In genomic region chrX:39899876-39900787, GRCh38 we compare ENCODE assay signal across 14 cellular contexts.
DNase-seq lines count a peak whose midpoint lies in the region; ATAC-seq and TF ChIP-seq lines count a peak whose summit lies in the region.
"Had no signal": no experiment of that assay in that cellular context is flagged by ENCODE, and none has a peak within 500 bp of the region (broad histone marks: within the 10 kb centered on the region; RNA-seq: fewer than 3 reads in every experiment).

No MANE protein-coding gene starts in this region.

- H2AFZ ChIP-seq in SK-N-SH (ENCODE audit: low read depth): no peak overlapping the region
- H2AFZ ChIP-seq in hepatocyte: no peak overlapping the region

- DNase-seq in SK-N-SH (peak; percentile 62), NCI-H526 (lab: John Stamatoyannopoulos, UW) (peak; percentile 59 to 64), hepatocyte (ENCODE audit: low spot score) (no peak), type B pancreatic cell (ENCODE audit: extremely low spot score, unreplicated experiment) (no peak)
- DNase-seq in activated naive CD4-positive, alpha-beta T cell treated with anti-CD3 and anti-CD28 coated beads for 36 hours: no peak
- DNase-seq in stimulated activated CD4-positive, alpha-beta T cell treated with anti-CD3 and anti-CD28 coated beads, Interleukin-4, amount 100 ng/mL, for 24 hours: no peak
- DNase-seq: activated CD4-positive, alpha-beta T cell treated with anti-CD3 and anti-CD28 coated beads for 48 hours; NCI-H187 had no signal

- H3K4me1 ChIP-seq in SK-N-SH (ENCODE audit: control insufficient read depth in 1 of 2, insufficient read depth in 2 of 2, low read depth in 1 of 2, low read length in 1 of 2): peaks cover 13 to 46% of the 10 kb centered on the region in 2 experiments; a peak in 3 of 4 replicates
- peaks cover 50% of the 10 kb centered on the region for H3K4me1 ChIP-seq in hepatocyte (ENCODE audit: insufficient read depth)

- peaks cover 8% of the 10 kb centered on the region for H3K9me3 Mint-ChIP-seq in type B pancreatic cell
- no peaks in the 10 kb centered on the region for H3K9me3 Mint-ChIP-seq in activated naive CD4-positive, alpha-beta T cell treated with anti-CD3 and anti-CD28 coated beads for 36 hours
- H3K9me3 Mint-ChIP-seq: T-helper 1 cell treated with Interleukin-12 subunit alpha and Interleukin-12 subunit beta and Interleukin-4 antibody, amounts not matched to agents 30 μg/mL and 1 μg/mL, for 36 hours had no signal

- H3K4me2 ChIP-seq in SK-N-SH (no peak overlapping the region), hepatocyte (peak overlapping the region; percentile 66)

- H3K9ac ChIP-seq in SK-N-SH: no peak overlapping the region

- H3K9me2 ChIP-seq in SK-N-SH: no peaks in the 10 kb centered on the region
- no peaks in the 10 kb centered on the region for H3K9me2 ChIP-seq in hepatocyte (replicated peaks; ENCODE audit: insufficient read depth)

- H3K27ac ChIP-seq in SK-N-SH (ENCODE audit: low read depth in 2 of 2, low read length in 1 of 2) (peak overlapping the region in 1 of 2 experiments; percentile 22; a peak in 1 of 4 replicates), hepatocyte (no peak overlapping the region)
- H3K27ac ChIP-seq: ascending aorta had no signal

- POLR2A ChIA-PET in SK-N-SH (lab: Yijun Ruan, JAX): interaction anchor here (1.1 to 1.6 kb wide), 2 partner anchors 86 to 114 kb away, joined by 3 to 5 read pairs; no protein-coding TSS in a partner anchor

- no peaks in the 10 kb centered on the region for H3K36me3 ChIP-seq in SK-N-SH (replicated peaks in 1 of 2; ENCODE audit: control insufficient read depth in 1 of 2, insufficient read depth in 2 of 2, low read length in 1 of 2)
- H3K36me3 ChIP-seq in hepatocyte (replicated peaks; ENCODE audit: insufficient read depth, low read depth): no peaks in the 10 kb centered on the region
- H3K36me3 ChIP-seq: ascending aorta had no signal

- H3K9me3 ChIP-seq in SK-N-SH (no peaks in the 10 kb centered on the region), hepatocyte (ENCODE audit: low read depth) (no peaks in the 10 kb centered on the region)
- H3K9me3 ChIP-seq: ascending aorta had no signal

- ATAC-seq in SK-N-SH treated with all-trans-retinoic acid at 6 μM for 48 hours (no peak), HG02798 (IDR thresholded peaks at IDR 0.05; ENCODE audit: poor library complexity, unreplicated experiment) (no peak)
- ATAC-seq: left lobe of liver, Panc1 had no signal

- H3K36me3 Mint-ChIP-seq in type B pancreatic cell: no peaks in the 10 kb centered on the region
- H3K36me3 Mint-ChIP-seq in activated naive CD4-positive, alpha-beta T cell treated with anti-CD3 and anti-CD28 coated beads for 36 hours (ENCODE audit: low read depth): no peaks in the 10 kb centered on the region

- H3K27me3 Mint-ChIP-seq in type B pancreatic cell: peaks cover 3% of the 10 kb centered on the region
- H3K27me3 Mint-ChIP-seq in activated naive CD4-positive, alpha-beta T cell treated with anti-CD3 and anti-CD28 coated beads for 36 hours (ENCODE audit: low read depth): no peaks in the 10 kb centered on the region

- H3K27me3 ChIP-seq in SK-N-SH (ENCODE audit: insufficient read depth): no peaks in the 10 kb centered on the region; the same call in 1 of the 2 replicates
- H3K27me3 ChIP-seq in hepatocyte: no peaks in the 10 kb centered on the region
- H3K27me3 ChIP-seq: ascending aorta had no signal

- H3K4me3 ChIP-seq in SK-N-SH (ENCODE audit: low read depth in 2 of 2, low read length in 1 of 2) (no peak overlapping the region), hepatocyte (no peak overlapping the region)
- H3K4me3 ChIP-seq: ascending aorta had no signal

- H3K4me1 Mint-ChIP-seq in type B pancreatic cell (ENCODE audit: unreplicated experiment): peaks cover 38% of the 10 kb centered on the region
- H3K4me1 Mint-ChIP-seq in activated naive CD4-positive, alpha-beta T cell treated with anti-CD3 and anti-CD28 coated beads for 36 hours (ENCODE audit: low read depth): peaks cover 16% of the 10 kb centered on the region

- CTCF ChIA-PET in SK-N-SH (lab: Yijun Ruan, JAX): interaction anchor here (2.1 kb wide), 1 partner anchor 13 kb away, joined by 6 read pairs; no protein-coding TSS in a partner anchor
- CTCF ChIA-PET in activated naive CD4-positive, alpha-beta T cell treated with anti-CD3 and anti-CD28 coated beads for 36 hours (lab: Charles Lee): interaction anchor here (0.6 kb wide), 1 partner anchor 15 kb away, joined by 3 read pairs; no protein-coding TSS in a partner anchor

- peak overlapping the region; percentile 62 for H3K27ac Mint-ChIP-seq in type B pancreatic cell
- no peak overlapping the region for H3K27ac Mint-ChIP-seq in activated naive CD4-positive, alpha-beta T cell treated with anti-CD3 and anti-CD28 coated beads for 36 hours
- H3K27ac Mint-ChIP-seq: T-helper 1 cell treated with Interleukin-12 subunit alpha and Interleukin-12 subunit beta and Interleukin-4 antibody, amounts not matched to agents 30 μg/mL and 1 μg/mL, for 36 hours had no signal

- TF ChIP-seq CTCF in SK-N-SH (IDR thresholded peaks at IDR 0.05): no peak
- TF ChIP-seq CTCF in hepatocyte (IDR thresholded peaks at IDR 0.05; ENCODE audit: poor library complexity): no peak
- TF ChIP-seq CTCF in type B pancreatic cell (conservative IDR thresholded peaks at IDR 0.05): no peak

- H3K4me3 Mint-ChIP-seq in type B pancreatic cell: peak overlapping the region; percentile 65
- H3K4me3 Mint-ChIP-seq in activated naive CD4-positive, alpha-beta T cell treated with anti-CD3 and anti-CD28 coated beads for 36 hours: no peak overlapping the region
- H3K4me3 Mint-ChIP-seq: T-helper 1 cell treated with Interleukin-12 subunit alpha and Interleukin-12 subunit beta and Interleukin-4 antibody, amounts not matched to agents 30 μg/mL and 1 μg/mL, for 36 hours had no signal

- WGBS in SK-N-SH (ENCODE audit: low lambda C conversion rate): 29% methylated on average over 18 of the region's 23 CpGs
- WGBS in hepatocyte (ENCODE audit: low lambda C conversion rate, missing lambda C conversion rate): 55% methylated on average over 23 of the region's 23 CpGs

- intact Hi-C loops in activated naive CD4-positive, alpha-beta T cell treated with anti-CD3 and anti-CD28 coated beads for 36 hours (cut with micrococcal nuclease): no loop called here

- H3K79me2 ChIP-seq in SK-N-SH (ENCODE audit: insufficient read depth) (no peaks in the 10 kb centered on the region), hepatocyte (no peaks in the 10 kb centered on the region)

- TF ChIP-seq EP300 in SK-N-SH (IDR thresholded peaks at IDR 0.05; ENCODE audit: borderline replicate concordance in 1 of 2, low read depth in 1 of 2, low read length in 1 of 2): no peak

- H4K20me1 ChIP-seq in SK-N-SH (ENCODE audit: insufficient read depth) (no peaks in the 10 kb centered on the region), hepatocyte (ENCODE audit: insufficient read depth, poor library complexity, severe bottlenecking) (no peaks in the 10 kb centered on the region)

- no peak for TF ChIP-seq RAD21 in SK-N-SH (IDR thresholded peaks at IDR 0.05; ENCODE audit: low read length)

- peaks cover 5% of the 10 kb centered on the region for H3F3A ChIP-seq in SK-N-SH (replicated peaks; ENCODE audit: insufficient read depth)

TF ChIP-seq in SK-N-SH, 30 proteins besides CTCF, POLR2A, EP300 and RAD21:
- no peak for TF ChIP-seq NFIC (IDR thresholded peaks at IDR 0.05; ENCODE audit: borderline replicate concordance)
- TF ChIP-seq GATA2 (CRISPR knock-in tag; IDR thresholded peaks at IDR 0.05): peak; percentile 66

TF ChIP-seq in SK-N-SH treated with all-trans-retinoic acid at 6 μM for 48 hours, 23 proteins besides CTCF, POLR2A, EP300 and RAD21 (continues in another document):
- TF ChIP-seq BACH2 (CRISPR knock-in tag; IDR thresholded peaks at IDR 0.05; ENCODE audit: borderline replicate concordance) (no peak), ZNF70 (CRISPR knock-in tag; IDR thresholded peaks at IDR 0.05) (no peak), ARNTL (CRISPR knock-in tag; IDR thresholded peaks at IDR 0.05; ENCODE audit: borderline replicate concordance, low read depth) (no peak), ZNF565 (CRISPR knock-in tag; conservative IDR thresholded peaks at IDR 0.05; ENCODE audit: low read depth) (no peak), TCF4 (CRISPR knock-in tag; IDR thresholded peaks at IDR 0.05; ENCODE audit: borderline replicate concordance) (no peak), ZC3H10 (CRISPR knock-in tag; IDR thresholded peaks at IDR 0.05) (no peak), POU6F1 (CRISPR knock-in tag; IDR thresholded peaks at IDR 0.05; ENCODE audit: borderline replicate concordance, low read depth) (no peak)
- TF ChIP-seq, protein P1, sequence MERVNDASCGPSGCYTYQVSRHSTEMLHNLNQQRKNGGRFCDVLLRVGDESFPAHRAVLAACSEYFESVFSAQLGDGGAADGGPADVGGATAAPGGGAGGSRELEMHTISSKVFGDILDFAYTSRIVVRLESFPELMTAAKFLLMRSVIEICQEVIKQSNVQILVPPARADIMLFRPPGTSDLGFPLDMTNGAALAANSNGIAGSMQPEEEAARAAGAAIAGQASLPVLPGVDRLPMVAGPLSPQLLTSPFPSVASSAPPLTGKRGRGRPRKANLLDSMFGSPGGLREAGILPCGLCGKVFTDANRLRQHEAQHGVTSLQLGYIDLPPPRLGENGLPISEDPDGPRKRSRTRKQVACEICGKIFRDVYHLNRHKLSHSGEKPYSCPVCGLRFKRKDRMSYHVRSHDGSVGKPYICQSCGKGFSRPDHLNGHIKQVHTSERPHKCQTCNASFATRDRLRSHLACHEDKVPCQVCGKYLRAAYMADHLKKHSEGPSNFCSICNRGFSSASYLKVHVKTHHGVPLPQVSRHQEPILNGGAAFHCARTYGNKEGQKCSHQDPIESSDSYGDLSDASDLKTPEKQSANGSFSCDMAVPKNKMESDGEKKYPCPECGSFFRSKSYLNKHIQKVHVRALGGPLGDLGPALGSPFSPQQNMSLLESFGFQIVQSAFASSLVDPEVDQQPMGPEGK (CRISPR knock-in tag; IDR thresholded peaks at IDR 0.05; ENCODE audit: borderline replicate concordance): no peak

Comparison
In these comparisons a context has a peak if more than half of its experiments do, and no peak if none do; other contexts are left out.
1. DNase-seq: peak in SK-N-SH (single experiment) and NCI-H526 (2 of 2); none in hepatocyte (single experiment), type B pancreatic cell (single experiment), activated naive CD4-positive, alpha-beta T cell treated with anti-CD3 and anti-CD28 coated beads for 36 hours (single experiment) and stimulated activated CD4-positive, alpha-beta T cell treated with anti-CD3 and anti-CD28 coated beads, Interleukin-4, amount 100 ng/mL, for 24 hours (single experiment).